ENCODE assay signal across 18 cellular contexts in the genomic region with DNA sequence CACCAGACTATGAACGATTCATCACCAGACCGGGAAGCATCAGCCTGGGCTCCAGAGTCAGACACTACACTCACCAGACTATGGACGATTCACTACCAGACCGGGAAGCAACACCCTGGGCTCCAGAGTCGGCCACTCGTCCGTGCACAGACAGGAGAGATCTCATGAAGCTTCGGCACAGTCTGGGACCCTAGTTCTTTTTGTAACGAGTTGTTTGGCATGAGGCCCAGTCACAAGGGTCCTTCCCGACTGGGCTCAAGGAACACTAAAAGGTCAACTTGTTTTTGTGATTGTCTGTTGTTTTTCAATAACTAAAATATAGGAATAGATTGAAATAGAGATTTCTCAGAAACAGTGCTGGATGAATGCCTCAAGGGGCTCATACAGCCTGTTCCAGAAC.
DNase-seq lines count a peak whose midpoint lies in the region; TF ChIP-seq lines count a peak whose summit lies in the region.
"Had no signal": no experiment of that assay in that cellular context is flagged by ENCODE, and none has a peak within 500 bp of the region (broad histone marks: within the 10 kb centered on the region; RNA-seq: fewer than 3 reads in every experiment).

No MANE protein-coding gene starts in this region.

- H3K27me3 ChIP-seq in neuronal stem cell (ENCODE audit: control insufficient read depth in 3 of 3, insufficient read depth in 3 of 3, low read depth in 1 of 3, low read length in 3 of 3) (no peaks in the 10 kb centered on the region), esophagus squamous epithelium (no peaks in the 10 kb centered on the region)

- no peak overlapping the region for H3K9ac ChIP-seq in neuronal stem cell (ENCODE audit: low read depth, low read length, poor library complexity)

- TF ChIP-seq CTCF in epithelial cell of esophagus (IDR thresholded peaks at IDR 0.05; ENCODE audit: insufficient read depth, low read depth, low read length, missing control alignments) (no peak), esophagus squamous epithelium (IDR thresholded peaks at IDR 0.05) (no peak)

- no peak overlapping the region for H3K4me2 ChIP-seq in neuronal stem cell (ENCODE audit: insufficient read depth, low read length, poor library complexity, severe bottlenecking)
- H3K4me2 ChIP-seq: GM23338 had no signal

- H4K8ac ChIP-seq in neuronal stem cell (ENCODE audit: low read depth, low read length), result no peak overlapping the region

- no peaks in the 10 kb centered on the region for H3K4me1 ChIP-seq in neuronal stem cell (ENCODE audit: control insufficient read depth in 2 of 2, insufficient read depth in 1 of 2, low read depth in 1 of 2, low read length in 2 of 2)
- H3K4me1 ChIP-seq in esophagus squamous epithelium, result no peaks in the 10 kb centered on the region

- intact Hi-C loops in esophagus squamous epithelium (cut with DNase I), result no loop called here

- no peak for TF ChIP-seq POLR2A in esophagus squamous epithelium (IDR thresholded peaks at IDR 0.05)

- no peak overlapping the region for H2BK15ac ChIP-seq in neuronal stem cell (ENCODE audit: low read length)

- H4K91ac ChIP-seq in neuronal stem cell (ENCODE audit: low read depth, low read length, poor library complexity), result no peak overlapping the region

- H3K27ac ChIP-seq in neuronal stem cell (replicated peaks; ENCODE audit: low read length) (no peak overlapping the region), esophagus squamous epithelium (no peak overlapping the region)

- H3K4ac ChIP-seq in neuronal stem cell (ENCODE audit: low read length), result no peak overlapping the region

- H3K9me3 ChIP-seq in neuronal stem cell (replicated peaks in 1 of 2; ENCODE audit: control insufficient read depth in 2 of 2, insufficient read depth in 1 of 2, low read depth in 1 of 2, low read length in 2 of 2) (no peaks in the 10 kb centered on the region), esophagus squamous epithelium (no peaks in the 10 kb centered on the region)

- DNase-seq in HT1080 (ENCODE audit: low read depth), result peak; percentile 2
- peak; percentile 1 for DNase-seq in RPMI7951 (ENCODE audit: low read depth)
- DNase-seq in epithelial cell of esophagus (ENCODE audit: low read depth), result peak; percentile 38
- no peak for DNase-seq in neuronal stem cell (ENCODE audit: low spot score)
- DNase-seq in G401 (ENCODE audit: low spot score), result no peak
- no peak for DNase-seq in esophagus squamous epithelium (lab: John Stamatoyannopoulos, UW)
- no peak for DNase-seq in NCI-H146 treated with DMSO at 0.1 percent for 48 hours (lab: John Stamatoyannopoulos, UW; ENCODE audit: unreplicated experiment)
- DNase-seq in stimulated activated CD4-positive, alpha-beta T cell treated with anti-CD3 and anti-CD28 coated beads, Interleukin-12 subunit alpha, Interleukin-12 subunit beta, amount 100 ng/mL, for 4 hours, result no peak
- DNase-seq: C1 segment of cervical spinal cord; Calu3; CD4-positive, alpha-beta memory T cell; COR-L47; DMS53; DMS79 treated with DMSO at 0.1 percent for 48 hours; GDM1; H9 had no signal

- H3K36me3 ChIP-seq in neuronal stem cell (replicated peaks in 1 of 2; ENCODE audit: control insufficient read depth in 2 of 2, insufficient read depth in 2 of 2, low read length in 2 of 2), result no peaks in the 10 kb centered on the region
- no peaks in the 10 kb centered on the region for H3K36me3 ChIP-seq in esophagus squamous epithelium

- H3K4me3 ChIP-seq in epithelial cell of esophagus (ENCODE audit: low read length) (no peak overlapping the region), neuronal stem cell (ENCODE audit: low read length in 2 of 2) (no peak overlapping the region), esophagus squamous epithelium (no peak overlapping the region)
- H3K4me3 ChIP-seq: GM12878, GM23338 had no signal

- H2AK5ac ChIP-seq in neuronal stem cell (ENCODE audit: low read depth, low read length), result no peak overlapping the region

- H2BK5ac ChIP-seq in neuronal stem cell (ENCODE audit: low read length), result no peak overlapping the region

- no peak overlapping the region for H2BK12ac ChIP-seq in neuronal stem cell (ENCODE audit: low read length)

- peak overlapping the region; percentile 25 for H3K23ac ChIP-seq in neuronal stem cell (ENCODE audit: low read depth, low read length, poor library complexity)

- WGBS in neuronal stem cell (ENCODE audit: extremely low coverage in 2 of 2, insufficient read length in 2 of 2, insufficient replicate concordance in 1 of 2), 2 donors, result no CpG with 5 or more reads among the region's 10 CpGs
- 78 to 81% methylated on average over 10 of the region's 10 CpGs for WGBS in esophagus squamous epithelium, 2 donors

- no peaks in the 10 kb centered on the region for H3K79me1 ChIP-seq in neuronal stem cell (ENCODE audit: low read depth, low read length)

- no peak overlapping the region for H3K14ac ChIP-seq in neuronal stem cell (ENCODE audit: low read length)

- H2AFZ ChIP-seq in neuronal stem cell (ENCODE audit: low read length), result no peak overlapping the region
- H2AFZ ChIP-seq: GM23338 had no signal

- H3K18ac ChIP-seq in neuronal stem cell (ENCODE audit: low read length), result no peak overlapping the region

- no peak overlapping the region for H2BK120ac ChIP-seq in neuronal stem cell (ENCODE audit: low read depth, low read length)

- in situ Hi-C loops in G401 (cut with HindIII; ENCODE audit: low sequenced_read_pairs), result no loop called here

Comparison
In these comparisons a context has a peak if more than half of its experiments do, and no peak if none do; other contexts are left out.
1. DNase-seq: peak in HT1080 (single experiment), RPMI7951 (single experiment) and epithelial cell of esophagus (single experiment); none in neuronal stem cell (single experiment), G401 (single experiment), esophagus squamous epithelium (single experiment), NCI-H146 treated with DMSO at 0.1 percent for 48 hours (single experiment) and stimulated activated CD4-positive, alpha-beta T cell treated with anti-CD3 and anti-CD28 coated beads, Interleukin-12 subunit alpha, Interleukin-12 subunit beta, amount 100 ng/mL, for 4 hours (single experiment).